20 cellular contexts compared by ENCODE assay signal in the genomic region with DNA sequence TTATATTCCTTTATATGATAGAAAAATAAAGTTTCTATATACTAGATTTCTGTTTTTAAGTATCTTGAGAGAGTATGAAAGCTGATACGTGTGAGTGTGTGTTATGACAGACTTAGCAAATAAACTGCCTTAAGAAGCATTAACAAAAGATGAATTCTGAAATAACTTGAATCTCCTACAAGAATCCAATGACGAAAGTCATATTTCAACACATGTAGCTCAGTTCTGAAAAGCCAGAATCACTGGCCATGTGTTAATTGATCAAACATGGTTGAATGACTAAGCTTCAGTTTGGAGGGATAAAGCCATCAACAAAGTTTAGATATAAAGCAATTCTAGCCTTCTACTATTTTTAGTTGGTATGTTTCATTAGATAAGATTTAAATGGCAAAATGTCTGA.
A peak's percentile ranks its signal among the peaks of the same experiment; 100 is the strongest.
DNase-seq lines count a peak whose midpoint lies in the region; ATAC-seq, FAIRE-seq and TF ChIP-seq lines count a peak whose summit lies in the region.
"Had no signal": no experiment of that assay in that cellular context is flagged by ENCODE, and none has a peak within 500 bp of the region (broad histone marks: within the 10 kb centered on the region; RNA-seq: fewer than 3 reads in every experiment).

No MANE protein-coding gene starts in this region.

- in situ Hi-C loops in brain microvascular endothelial cell (cut with HindIII; ENCODE audit: low pct_ligation_motif_present, low sequenced_read_pairs), result no loop called here

- H3K27ac ChIP-seq in brain microvascular endothelial cell, result no peak overlapping the region
- H3K27ac ChIP-seq: 22Rv1, SJSA1 had no signal

- H3K4me3 ChIP-seq in bronchial epithelial cell (ENCODE audit: low read depth, low read length), result no peak overlapping the region
- no peak overlapping the region for H3K4me3 ChIP-seq in brain microvascular endothelial cell (ENCODE audit: low read depth, low read length)
- H3K4me3 ChIP-seq: SJSA1 had no signal

- H3K9me3 Mint-ChIP-seq in activated CD8-positive, alpha-beta T cell treated with anti-CD3 and anti-CD28 coated beads for 36 hours, result no peaks in the 10 kb centered on the region
- H3K9me3 Mint-ChIP-seq: IgD-negative memory B cell had no signal

- no peak for FAIRE-seq in bronchial epithelial cell (lab: Jason Lieb, UNC)
- FAIRE-seq: H54 had no signal

- POLR2A ChIA-PET in activated CD8-positive, alpha-beta T cell treated with anti-CD3 and anti-CD28 coated beads for 36 hours (lab: Charles Lee), result interaction anchor here (0.6 kb wide), 1 partner anchor 35 kb away, joined by 3 read pairs; no protein-coding TSS in a partner anchor

- ATAC-seq in activated CD8-positive, alpha-beta T cell treated with anti-CD3 and anti-CD28 coated beads for 36 hours, result no peak
- ATAC-seq in Right ventricle myocardium superior (ENCODE audit: poor library complexity) (no peak), GM19467 (IDR thresholded peaks at IDR 0.05; ENCODE audit: unreplicated experiment) (no peak)
- ATAC-seq: PC-3 had no signal

- no peaks in the 10 kb centered on the region for H3K36me3 Mint-ChIP-seq in activated CD8-positive, alpha-beta T cell treated with anti-CD3 and anti-CD28 coated beads for 36 hours (ENCODE audit: low read depth)

- DNase-seq in AG08395 (ENCODE audit: low spot score), result peak; percentile 29
- peak; percentile 69 for DNase-seq in HS-5 (ENCODE audit: low read depth)
- DNase-seq in bronchial epithelial cell (ENCODE audit: low read depth), result peak; percentile 30
- DNase-seq in fibroblast of the conjunctiva (ENCODE audit: low read depth), result peak; percentile 53
- no peak for DNase-seq in activated CD8-positive, alpha-beta T cell treated with anti-CD3 and anti-CD28 coated beads for 36 hours
- DNase-seq in brain microvascular endothelial cell, result no peak
- DNase-seq in Right ventricle myocardium superior, result no peak
- DNase-seq: C1 segment of cervical spinal cord, DMS 273 treated with DMSO at 0.1 percent for 48 hours, GF-D8, NCI-H1417, NCI-H2029, NCI-H774, PC-3, SW 1271 had no signal

- intact Hi-C loops in activated CD8-positive, alpha-beta T cell treated with anti-CD3 and anti-CD28 coated beads for 36 hours (cut with micrococcal nuclease), result no loop called here
- intact Hi-C loops in Right ventricle myocardium superior (cut with DNase I), result no loop called here

- no peak overlapping the region for H3K4me3 Mint-ChIP-seq in activated CD8-positive, alpha-beta T cell treated with anti-CD3 and anti-CD28 coated beads for 36 hours
- H3K4me3 Mint-ChIP-seq: IgD-negative memory B cell had no signal

- no peak for TF ChIP-seq CTCF in bronchial epithelial cell (IDR thresholded peaks at IDR 0.05; ENCODE audit: insufficient read depth, low read length, severe bottlenecking)
- no peak for TF ChIP-seq CTCF in activated CD8-positive, alpha-beta T cell treated with anti-CD3 and anti-CD28 coated beads for 36 hours (IDR thresholded peaks at IDR 0.05)
- no peak for TF ChIP-seq CTCF in brain microvascular endothelial cell (IDR thresholded peaks at IDR 0.05; ENCODE audit: low read depth, low read length, missing control alignments)

- peaks cover 15% of the 10 kb centered on the region for H3K4me1 Mint-ChIP-seq in activated CD8-positive, alpha-beta T cell treated with anti-CD3 and anti-CD28 coated beads for 36 hours (ENCODE audit: low read depth)

- H3K27me3 Mint-ChIP-seq in activated CD8-positive, alpha-beta T cell treated with anti-CD3 and anti-CD28 coated beads for 36 hours, result peaks cover 4% of the 10 kb centered on the region

- H3K27me3 ChIP-seq in bronchial epithelial cell (ENCODE audit: control insufficient read depth, insufficient read depth, low read length) (no peaks in the 10 kb centered on the region), brain microvascular endothelial cell (replicated peaks) (no peaks in the 10 kb centered on the region)
- H3K27me3 ChIP-seq: SJSA1 had no signal

- H3K36me3 ChIP-seq in bronchial epithelial cell (ENCODE audit: control insufficient read depth, insufficient read depth, low read length) (no peaks in the 10 kb centered on the region), brain microvascular endothelial cell (replicated peaks) (no peaks in the 10 kb centered on the region)
- H3K36me3 ChIP-seq: SJSA1 had no signal

- H3K27ac Mint-ChIP-seq in activated CD8-positive, alpha-beta T cell treated with anti-CD3 and anti-CD28 coated beads for 36 hours, result no peak overlapping the region
- H3K27ac Mint-ChIP-seq: IgD-negative memory B cell had no signal

- CTCF ChIA-PET in activated CD8-positive, alpha-beta T cell treated with anti-CD3 and anti-CD28 coated beads for 36 hours (lab: Charles Lee), result no interaction called here

Comparison
In these comparisons a context has a peak if more than half of its experiments do, and no peak if none do; other contexts are left out.
1. DNase-seq: peak in AG08395 (single experiment), HS-5 (single experiment), bronchial epithelial cell (single experiment) and fibroblast of the conjunctiva (single experiment); none in activated CD8-positive, alpha-beta T cell treated with anti-CD3 and anti-CD28 coated beads for 36 hours (single experiment), brain microvascular endothelial cell (single experiment) and Right ventricle myocardium superior (single experiment).